Comparison of ENCODE assay signal across 31 cellular contexts in the genomic region with DNA sequence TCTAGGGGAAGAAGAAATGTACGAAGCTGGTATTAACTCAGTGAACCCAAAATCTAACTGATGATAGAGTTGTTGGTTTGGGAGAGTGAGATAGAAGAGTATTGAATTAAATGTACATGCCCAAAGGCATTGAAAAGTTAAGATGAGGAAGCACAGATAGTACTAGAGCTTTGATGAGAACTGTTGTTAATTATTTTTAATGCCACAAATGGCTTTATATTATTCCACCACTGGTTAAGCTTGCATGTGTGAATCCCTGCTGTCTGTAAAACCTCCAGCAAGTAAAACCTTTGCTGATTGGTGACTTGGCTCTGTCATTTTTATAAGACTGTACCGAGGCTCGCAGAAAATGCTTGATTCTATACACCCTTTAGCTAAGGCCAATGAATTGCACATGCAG.
"Had no signal": no experiment of that assay in that cellular context is flagged by ENCODE, and none has a peak within 500 bp of the region (broad histone marks: within the 10 kb centered on the region; RNA-seq: fewer than 3 reads in every experiment).

No MANE protein-coding gene starts in this region.

- H3K27ac ChIP-seq: adrenal gland, VCaP had no signal

- H3K36me3 Mint-ChIP-seq: activated CD4-positive, alpha-beta memory T cell treated with anti-CD3 and anti-CD28 coated beads for 36 hours; activated naive CD4-positive, alpha-beta T cell treated with anti-CD3 and anti-CD28 coated beads, Interleukin-2, amount 50 U/mL, for 72 hours; activated naive CD8-positive, alpha-beta T cell treated with anti-CD3 and anti-CD28 coated beads for 36 hours; brain had no signal

- H3K4me3 ChIP-seq: adrenal gland had no signal

- H3K27me3 Mint-ChIP-seq: activated B cell treated with CpG ODN at 0.5 μM for 24 hours; activated CD4-positive, alpha-beta memory T cell treated with anti-CD3 and anti-CD28 coated beads for 36 hours; activated CD8-positive, alpha-beta T cell treated with anti-CD3 and anti-CD28 coated beads for 36 hours; activated naive CD8-positive, alpha-beta T cell treated with anti-CD3 and anti-CD28 coated beads for 36 hours; activated T-cell treated with anti-CD3 and anti-CD28 coated beads, Interleukin-2, amount 50 U/mL, for 24 hours; brain had no signal

- H3K36me3 ChIP-seq: adrenal gland had no signal

- H3K4me3 Mint-ChIP-seq: activated B cell treated with CpG ODN at 0.5 μM for 24 hours; activated CD4-positive, alpha-beta memory T cell treated with anti-CD3 and anti-CD28 coated beads for 36 hours; activated CD8-positive, alpha-beta T cell treated with anti-CD3 and anti-CD28 coated beads for 36 hours; activated naive CD4-positive, alpha-beta T cell treated with anti-CD3 and anti-CD28 coated beads for 36 hours; activated naive CD8-positive, alpha-beta T cell treated with anti-CD3 and anti-CD28 coated beads for 36 hours; activated T-cell treated with anti-CD3 and anti-CD28 coated beads, Interleukin-2, amount 50 U/mL, for 24 hours; brain; T-helper 1 cell treated with Interleukin-12 subunit alpha and Interleukin-12 subunit beta and Interleukin-4 antibody, amounts not matched to agents 30 μg/mL and 1 μg/mL, for 36 hours; T-helper 2 cell treated with Interferon-gamma antibody and Interleukin-4, amounts not matched to agents 5 μg/mL and 100 μg/mL, for 36 hours had no signal

- H3K9me3 Mint-ChIP-seq: activated B cell treated with CpG ODN at 0.5 μM for 24 hours; activated CD4-positive, alpha-beta memory T cell treated with anti-CD3 and anti-CD28 coated beads for 36 hours; activated CD8-positive, alpha-beta T cell treated with anti-CD3 and anti-CD28 coated beads for 36 hours; activated naive CD4-positive, alpha-beta T cell treated with anti-CD3 and anti-CD28 coated beads for 36 hours; activated naive CD4-positive, alpha-beta T cell treated with anti-CD3 and anti-CD28 coated beads, Interleukin-2, amount 50 U/mL, for 72 hours; activated naive CD8-positive, alpha-beta T cell treated with anti-CD3 and anti-CD28 coated beads for 36 hours; activated T-cell treated with anti-CD3 and anti-CD28 coated beads, Interleukin-2, amount 50 U/mL, for 24 hours; activated T-helper 2 cell treated with anti-CD3 and anti-CD28 coated beads, Interferon-gamma antibody, Interleukin-2, Interleukin-4, amounts not matched to agents 10 μg/mL and 5 μg/mL and 100 μg/mL, durations not matched to agents 14 hours and 24 hours and 36 hours; brain; T-helper 1 cell treated with Interleukin-12 subunit alpha and Interleukin-12 subunit beta and Interleukin-4 antibody, amounts not matched to agents 30 μg/mL and 1 μg/mL, for 36 hours; T-helper 2 cell treated with Interferon-gamma antibody and Interleukin-4, amounts not matched to agents 5 μg/mL and 100 μg/mL, for 36 hours had no signal

- H3K4me1 Mint-ChIP-seq: activated naive CD8-positive, alpha-beta T cell treated with anti-CD3 and anti-CD28 coated beads for 36 hours had no signal

- H3K27ac Mint-ChIP-seq: activated B cell treated with CpG ODN at 0.5 μM for 24 hours; activated CD4-positive, alpha-beta memory T cell treated with anti-CD3 and anti-CD28 coated beads for 36 hours; activated CD8-positive, alpha-beta T cell treated with anti-CD3 and anti-CD28 coated beads for 36 hours; activated naive CD4-positive, alpha-beta T cell treated with anti-CD3 and anti-CD28 coated beads for 36 hours; activated naive CD4-positive, alpha-beta T cell treated with anti-CD3 and anti-CD28 coated beads, Interleukin-2, amount 50 U/mL, for 72 hours; activated naive CD8-positive, alpha-beta T cell treated with anti-CD3 and anti-CD28 coated beads for 36 hours; activated T-cell treated with anti-CD3 and anti-CD28 coated beads, Interleukin-2, amount 50 U/mL, for 24 hours; activated T-helper 2 cell treated with anti-CD3 and anti-CD28 coated beads, Interferon-gamma antibody, Interleukin-2, Interleukin-4, amounts not matched to agents 10 μg/mL and 5 μg/mL and 100 μg/mL, durations not matched to agents 14 hours and 24 hours and 36 hours; T-helper 1 cell treated with Interleukin-12 subunit alpha and Interleukin-12 subunit beta and Interleukin-4 antibody, amounts not matched to agents 30 μg/mL and 1 μg/mL, for 36 hours; T-helper 2 cell treated with Interferon-gamma antibody and Interleukin-4, amounts not matched to agents 5 μg/mL and 100 μg/mL, for 36 hours had no signal

- H3K27me3 ChIP-seq: adrenal gland had no signal

- DNase-seq: activated B cell treated with CpG ODN at 0.5 μM for 24 hours; activated CD4-positive, alpha-beta memory T cell treated with anti-CD3 and anti-CD28 coated beads for 36 hours; activated CD4-positive, alpha-beta T cell treated with anti-CD3 and anti-CD28 coated beads for 48 hours; activated CD4-positive, alpha-beta T cell treated with anti-CD3 and anti-CD28 coated beads, Interleukin-2, amount 50 U/mL, for 1 hour; activated CD4-positive, alpha-beta T cell treated with anti-CD3 and anti-CD28 coated beads, Interleukin-2, amount 50 U/mL, for 4 hours; activated CD4-positive, CD25-positive, alpha-beta regulatory T cell treated with anti-CD3 and anti-CD28 coated beads, Interleukin-2, amount 50 U/mL, for 72 hours; activated CD8-positive, alpha-beta memory T cell treated with anti-CD3 and anti-CD28 coated beads, Interleukin-2, amount 50 U/mL, for 48 hours; activated CD8-positive, alpha-beta T cell treated with anti-CD3 and anti-CD28 coated beads for 36 hours; activated effector memory CD4-positive, alpha-beta T cell treated with Interleukin-2 at 50 U/mL for 16 hours; activated gamma-delta T cell treated with Interleukin-2 at 50 U/mL for 16 hours; activated naive CD4-positive, alpha-beta T cell; activated naive CD4-positive, alpha-beta T cell treated with anti-CD3 and anti-CD28 coated beads for 36 hours; activated naive CD4-positive, alpha-beta T cell treated with anti-CD3 and anti-CD28 coated beads, Interleukin-2, amount 50 U/mL, for 16 hours; activated naive CD8-positive, alpha-beta T cell treated with anti-CD3 and anti-CD28 coated beads for 36 hours; activated T-cell treated with anti-CD3 and anti-CD28 coated beads, Interleukin-2, amount 50 U/mL, for 24 hours; activated T-cell treated with anti-CD3 and anti-CD28 coated beads, Interleukin-2, amount 50 U/mL, for 48 hours; adrenal gland; amniotic stem cell; aorta; central memory CD4-positive, alpha-beta T cell; T-helper 1 cell; T-helper 2 cell; T-helper 9 cell had no signal

- ATAC-seq: activated CD8-positive, alpha-beta T cell treated with anti-CD3 and anti-CD28 coated beads for 36 hours; activated naive CD4-positive, alpha-beta T cell treated with anti-CD3 and anti-CD28 coated beads, Interleukin-2, amount 50 U/mL, for 72 hours had no signal

- H3K4me1 ChIP-seq: adrenal gland had no signal

- FAIRE-seq: colon, TTC549 had no signal

- H3K9me3 ChIP-seq: adrenal gland had no signal
